12 cellular contexts compared by ENCODE assay signal in the genomic region with DNA sequence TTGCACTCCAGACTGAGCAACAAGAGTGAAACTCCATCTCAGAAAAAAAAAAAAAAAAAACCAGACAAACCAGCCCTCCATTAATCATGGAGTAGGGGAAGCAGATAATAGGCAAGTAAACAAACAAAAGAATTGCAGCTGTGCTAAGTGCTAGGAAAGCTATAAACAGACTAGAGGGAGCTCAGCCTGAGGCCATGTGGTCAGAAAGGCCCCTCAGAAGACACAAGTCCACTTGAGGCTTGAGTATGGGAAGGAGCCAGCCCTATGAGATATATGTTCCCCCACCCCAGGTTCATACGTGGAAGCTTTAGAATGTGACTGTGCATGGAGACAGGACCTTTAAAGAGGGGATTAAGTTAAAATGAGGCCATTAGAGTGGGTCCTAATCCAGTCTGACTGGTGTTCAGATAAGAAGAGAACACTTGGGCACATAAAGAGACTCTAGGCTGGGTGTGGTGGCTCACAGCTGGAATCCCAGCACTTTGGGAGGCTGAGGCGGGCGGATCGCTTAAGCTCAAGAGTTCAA.
DNase-seq lines count a peak whose midpoint lies in the region; ATAC-seq and TF ChIP-seq lines count a peak whose summit lies in the region.
"Had no signal": no experiment of that assay in that cellular context is flagged by ENCODE, and none has a peak within 500 bp of the region (broad histone marks: within the 10 kb centered on the region; RNA-seq: fewer than 3 reads in every experiment).

No MANE protein-coding gene starts in this region.

- H3K9me2 ChIP-seq in PC-3 (replicated peaks; ENCODE audit: low read length): no peaks in the 10 kb centered on the region

- H3K79me2 ChIP-seq in PC-3 (ENCODE audit: low read length): no peaks in the 10 kb centered on the region

- peaks cover 5% of the 10 kb centered on the region; the same call in 1 of the 2 replicates for H3K4me1 ChIP-seq in PC-3 (ENCODE audit: insufficient read depth, low read length)
- H3K4me1 ChIP-seq: SJSA1 had no signal

- H3K27ac ChIP-seq in PC-3 (ENCODE audit: low read length): 0 out of 2 replicates have a peak overlapping the region, but pooled peaks have one; percentile 2
- H3K27ac ChIP-seq: gastroesophageal sphincter, SJSA1, transverse colon had no signal

- H3K9me3 ChIP-seq in PC-3 (ENCODE audit: low read length): no peaks in the 10 kb centered on the region
- H3K9me3 ChIP-seq: gastroesophageal sphincter, SJSA1, transverse colon had no signal

- no peak overlapping the region for H2AFZ ChIP-seq in PC-3 (ENCODE audit: low read length)

- ATAC-seq in PC-3 (peak; percentile 66; the same call in 1 of the 2 replicates), GM21529 (IDR thresholded peaks at IDR 0.05; ENCODE audit: unreplicated experiment) (no peak)
- ATAC-seq: gastroesophageal sphincter had no signal

- POLR2A ChIA-PET in PC-3 (lab: Charles Lee; ENCODE audit: unreplicated experiment): no interaction called here

- no TSS peak for BruUV-seq in PC-3 (replicated peaks; lab: Mats Ljungman, UMichigan)

- no peak overlapping the region for H3K9ac ChIP-seq in PC-3 (ENCODE audit: low read length)

- peak; percentile 21 for DNase-seq in EH (ENCODE audit: low read depth)
- DNase-seq in NCI-H1436 treated with DMSO at 0.1 percent for 48 hours (lab: John Stamatoyannopoulos, UW): peak; percentile 50
- DNase-seq in PC-3: peak; percentile 75
- DNase-seq in myocyte (ENCODE audit: low read depth): peak; percentile 26
- no peak for DNase-seq in SIG-M5 (lab: John Stamatoyannopoulos, UW)
- DNase-seq in cerebellum (ENCODE audit: low spot score): no peak
- no peak for DNase-seq in amygdala (lab: John Stamatoyannopoulos, UW)
- DNase-seq: NCI-H1694 treated with DMSO at 0.1 percent for 48 hours, transverse colon had no signal

- H4K20me1 ChIP-seq in PC-3 (ENCODE audit: low read length): no peaks in the 10 kb centered on the region

- no peaks in the 10 kb centered on the region for H3K27me3 ChIP-seq in PC-3 (ENCODE audit: low read length)
- H3K27me3 ChIP-seq: gastroesophageal sphincter, SJSA1, transverse colon had no signal

- H3F3A ChIP-seq in PC-3 (ENCODE audit: low read length, unreplicated experiment): no peaks in the 10 kb centered on the region

- no peak for TF ChIP-seq CTCF in PC-3 (conservative IDR thresholded peaks at IDR 0.05; ENCODE audit: low read depth, low read length)

- H3K4me3 ChIP-seq in PC-3 (ENCODE audit: low read length): no peak overlapping the region
- H3K4me3 ChIP-seq: gastroesophageal sphincter, SJSA1, transverse colon had no signal

- H3K4me2 ChIP-seq in PC-3 (ENCODE audit: low read length): 0 out of 2 replicates have a peak overlapping the region, but pooled peaks have one; percentile 3

- CTCF ChIA-PET in PC-3 (lab: Charles Lee): interaction anchor here (0.8 kb wide), 1 partner anchor 10 kb away, joined by 3 read pairs; no protein-coding TSS in a partner anchor

- no peaks in the 10 kb centered on the region for H3K36me3 ChIP-seq in PC-3 (ENCODE audit: low read depth, low read length)
- H3K36me3 ChIP-seq: gastroesophageal sphincter, SJSA1, transverse colon had no signal

- intact Hi-C loops in PC-3 (cut with micrococcal nuclease): no loop called here

Comparison
In these comparisons a context has a peak if more than half of its experiments do, and no peak if none do; other contexts are left out.
1. DNase-seq: peak in EH (single experiment), NCI-H1436 treated with DMSO at 0.1 percent for 48 hours (single experiment), PC-3 (single experiment) and myocyte (single experiment); none in SIG-M5 (single experiment), cerebellum (single experiment) and amygdala (0 of 56).